Comparison of ENCODE assay signal across 1 cellular context in the genomic region with DNA sequence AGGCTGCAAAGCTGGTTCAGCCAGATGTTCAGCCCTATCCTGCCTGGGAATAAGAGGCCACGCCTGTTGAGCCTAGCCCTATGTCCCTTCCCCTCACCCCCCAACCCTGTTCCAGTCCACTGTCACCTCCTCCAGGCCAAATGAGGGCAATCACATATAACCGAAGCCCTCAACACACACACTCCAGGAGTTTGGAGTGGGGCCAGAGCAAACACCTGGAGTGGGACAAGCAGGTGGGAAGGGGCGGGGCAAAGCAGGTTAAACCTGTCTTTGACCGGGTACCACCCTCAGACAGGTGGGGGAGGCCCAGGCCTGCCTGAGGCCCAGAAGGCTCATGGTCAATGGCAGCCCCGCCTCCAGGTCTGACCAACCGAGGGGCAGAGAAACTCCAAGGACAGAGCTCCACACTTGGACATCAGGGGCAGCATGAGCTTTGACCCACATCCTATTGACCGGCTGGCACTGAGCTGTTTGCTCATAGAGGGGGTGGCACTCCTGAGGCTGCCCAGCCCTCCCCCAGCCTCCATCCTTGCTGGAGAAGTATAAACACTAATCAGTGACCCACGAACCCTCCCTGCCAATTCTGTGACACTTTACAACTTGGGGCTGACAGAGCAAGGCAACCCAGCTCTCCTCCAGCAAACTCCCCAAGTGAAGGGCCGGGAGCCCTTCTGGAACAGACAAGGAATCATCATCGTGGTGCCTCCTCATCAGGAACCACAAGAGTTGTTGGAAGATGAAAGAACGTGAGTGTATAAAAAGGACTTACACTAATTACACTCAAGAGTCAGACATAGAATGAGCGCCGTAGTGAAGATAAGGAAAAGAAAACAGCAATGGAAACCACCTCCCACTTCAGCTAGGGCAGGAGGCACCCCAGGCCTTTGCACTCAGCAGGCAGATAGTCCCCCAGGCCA.
A peak's percentile ranks its signal among the peaks of the same experiment; 100 is the strongest.
TF ChIP-seq lines count a peak whose summit lies in the region.

No MANE protein-coding gene starts in this region.

TF ChIP-seq in HepG2, 621 proteins besides CTCF, POLR2A, EP300 and RAD21 (continued from another document and continues in another):
- peak; percentile 98 for TF ChIP-seq RXRA (CRISPR knock-in tag; IDR thresholded peaks at IDR 0.05)
- peak; percentile 40; the same call in 1 of the 2 replicates for TF ChIP-seq GZF1 (CRISPR knock-in tag; IDR thresholded peaks at IDR 0.05)
- TF ChIP-seq EED (CRISPR knock-in tag; IDR thresholded peaks at IDR 0.05) = no peak; the same call in 1 of the 2 replicates
- no peak for TF ChIP-seq ZNF569 (CRISPR knock-in tag; IDR thresholded peaks at IDR 0.05; ENCODE audit: borderline replicate concordance)
- no peak for TF ChIP-seq ZSCAN12 (CRISPR knock-in tag; IDR thresholded peaks at IDR 0.05)
- no peak for TF ChIP-seq RFX1 (IDR thresholded peaks at IDR 0.05)
- 0 out of 2 replicates have a peak, but pooled peaks have one; percentile 10 for TF ChIP-seq MEF2D (CRISPR knock-in tag; IDR thresholded peaks at IDR 0.05)
- TF ChIP-seq YY1 (IDR thresholded peaks at IDR 0.05; ENCODE audit: insufficient read depth, insufficient replicate concordance, low read depth, low read length) = peak; percentile 57
- TF ChIP-seq, protein P1, sequence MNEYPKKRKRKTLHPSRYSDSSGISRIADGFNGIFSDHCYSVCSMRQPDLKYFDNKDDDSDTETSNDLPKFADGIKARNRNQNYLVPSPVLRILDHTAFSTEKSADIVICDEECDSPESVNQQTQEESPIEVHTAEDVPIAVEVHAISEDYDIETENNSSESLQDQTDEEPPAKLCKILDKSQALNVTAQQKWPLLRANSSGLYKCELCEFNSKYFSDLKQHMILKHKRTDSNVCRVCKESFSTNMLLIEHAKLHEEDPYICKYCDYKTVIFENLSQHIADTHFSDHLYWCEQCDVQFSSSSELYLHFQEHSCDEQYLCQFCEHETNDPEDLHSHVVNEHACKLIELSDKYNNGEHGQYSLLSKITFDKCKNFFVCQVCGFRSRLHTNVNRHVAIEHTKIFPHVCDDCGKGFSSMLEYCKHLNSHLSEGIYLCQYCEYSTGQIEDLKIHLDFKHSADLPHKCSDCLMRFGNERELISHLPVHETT (CRISPR knock-in tag; conservative IDR thresholded peaks at IDR 0.05) = no peak
- TF ChIP-seq, protein P2, sequence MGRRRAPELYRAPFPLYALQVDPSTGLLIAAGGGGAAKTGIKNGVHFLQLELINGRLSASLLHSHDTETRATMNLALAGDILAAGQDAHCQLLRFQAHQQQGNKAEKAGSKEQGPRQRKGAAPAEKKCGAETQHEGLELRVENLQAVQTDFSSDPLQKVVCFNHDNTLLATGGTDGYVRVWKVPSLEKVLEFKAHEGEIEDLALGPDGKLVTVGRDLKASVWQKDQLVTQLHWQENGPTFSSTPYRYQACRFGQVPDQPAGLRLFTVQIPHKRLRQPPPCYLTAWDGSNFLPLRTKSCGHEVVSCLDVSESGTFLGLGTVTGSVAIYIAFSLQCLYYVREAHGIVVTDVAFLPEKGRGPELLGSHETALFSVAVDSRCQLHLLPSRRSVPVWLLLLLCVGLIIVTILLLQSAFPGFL (CRISPR knock-in tag; IDR thresholded peaks at IDR 0.05) = no peak
- TF ChIP-seq HNF4G (IDR thresholded peaks at IDR 0.05; ENCODE audit: borderline replicate concordance, low read depth, low read length) = peak; percentile 54; the same call in 1 of the 2 replicates
- no peak for TF ChIP-seq HNF4G (CRISPR knock-in tag; IDR thresholded peaks at IDR 0.05; ENCODE audit: borderline replicate concordance, low read depth)
- TF ChIP-seq FOSL2 (CRISPR knock-in tag; IDR thresholded peaks at IDR 0.05) = peak; percentile 60
- TF ChIP-seq, protein P3, sequence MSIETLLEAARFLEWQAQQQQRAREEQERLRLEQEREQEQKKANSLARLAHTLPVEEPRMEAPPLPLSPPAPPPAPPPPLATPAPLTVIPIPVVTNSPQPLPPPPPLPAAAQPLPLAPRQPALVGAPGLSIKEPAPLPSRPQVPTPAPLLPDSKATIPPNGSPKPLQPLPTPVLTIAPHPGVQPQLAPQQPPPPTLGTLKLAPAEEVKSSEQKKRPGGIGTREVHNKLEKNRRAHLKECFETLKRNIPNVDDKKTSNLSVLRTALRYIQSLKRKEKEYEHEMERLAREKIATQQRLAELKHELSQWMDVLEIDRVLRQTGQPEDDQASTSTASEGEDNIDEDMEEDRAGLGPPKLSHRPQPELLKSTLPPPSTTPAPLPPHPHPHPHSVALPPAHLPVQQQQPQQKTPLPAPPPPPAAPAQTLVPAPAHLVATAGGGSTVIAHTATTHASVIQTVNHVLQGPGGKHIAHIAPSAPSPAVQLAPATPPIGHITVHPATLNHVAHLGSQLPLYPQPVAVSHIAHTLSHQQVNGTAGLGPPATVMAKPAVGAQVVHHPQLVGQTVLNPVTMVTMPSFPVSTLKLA (IDR thresholded peaks at IDR 0.05) = 0 out of 2 replicates have a peak, but pooled peaks have one; percentile 2
- TF ChIP-seq HOXA5 (CRISPR knock-in tag; IDR thresholded peaks at IDR 0.05) = no peak
- TF ChIP-seq ZNF34 (CRISPR knock-in tag; IDR thresholded peaks at IDR 0.05; ENCODE audit: borderline replicate concordance) = no peak
- TF ChIP-seq, protein P4, sequence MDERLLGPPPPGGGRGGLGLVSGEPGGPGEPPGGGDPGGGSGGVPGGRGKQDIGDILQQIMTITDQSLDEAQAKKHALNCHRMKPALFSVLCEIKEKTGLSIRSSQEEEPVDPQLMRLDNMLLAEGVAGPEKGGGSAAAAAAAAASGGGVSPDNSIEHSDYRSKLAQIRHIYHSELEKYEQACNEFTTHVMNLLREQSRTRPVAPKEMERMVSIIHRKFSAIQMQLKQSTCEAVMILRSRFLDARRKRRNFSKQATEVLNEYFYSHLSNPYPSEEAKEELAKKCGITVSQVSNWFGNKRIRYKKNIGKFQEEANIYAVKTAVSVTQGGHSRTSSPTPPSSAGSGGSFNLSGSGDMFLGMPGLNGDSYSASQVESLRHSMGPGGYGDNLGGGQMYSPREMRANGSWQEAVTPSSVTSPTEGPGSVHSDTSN (CRISPR knock-in tag; IDR thresholded peaks at IDR 0.05) = 0 out of 2 replicates have a peak, but pooled peaks have one; percentile 17
- no peak for TF ChIP-seq JUNB (CRISPR knock-in tag; IDR thresholded peaks at IDR 0.05; ENCODE audit: borderline replicate concordance)
- TF ChIP-seq, protein P5, sequence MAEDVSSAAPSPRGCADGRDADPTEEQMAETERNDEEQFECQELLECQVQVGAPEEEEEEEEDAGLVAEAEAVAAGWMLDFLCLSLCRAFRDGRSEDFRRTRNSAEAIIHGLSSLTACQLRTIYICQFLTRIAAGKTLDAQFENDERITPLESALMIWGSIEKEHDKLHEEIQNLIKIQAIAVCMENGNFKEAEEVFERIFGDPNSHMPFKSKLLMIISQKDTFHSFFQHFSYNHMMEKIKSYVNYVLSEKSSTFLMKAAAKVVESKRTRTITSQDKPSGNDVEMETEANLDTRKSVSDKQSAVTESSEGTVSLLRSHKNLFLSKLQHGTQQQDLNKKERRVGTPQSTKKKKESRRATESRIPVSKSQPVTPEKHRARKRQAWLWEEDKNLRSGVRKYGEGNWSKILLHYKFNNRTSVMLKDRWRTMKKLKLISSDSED (CRISPR knock-in tag; IDR thresholded peaks at IDR 0.05) = no peak
- no peak for TF ChIP-seq ZNF30 (CRISPR knock-in tag; IDR thresholded peaks at IDR 0.05)
- no peak for TF ChIP-seq NFE2 (CRISPR knock-in tag; IDR thresholded peaks at IDR 0.05)
- TF ChIP-seq CEBPG (CRISPR knock-in tag; IDR thresholded peaks at IDR 0.05) = peak; percentile 21; the same call in 1 of the 2 replicates
- peak; percentile 17; the same call in 1 of the 2 replicates for TF ChIP-seq ZNF543 (CRISPR knock-in tag; IDR thresholded peaks at IDR 0.05)
- no peak for TF ChIP-seq HNRNPK (IDR thresholded peaks at IDR 0.05; ENCODE audit: low read depth, low read length, poor library complexity, severe bottlenecking)
- 0 out of 2 replicates have a peak, but pooled peaks have one; percentile 41 for TF ChIP-seq ZNF546 (CRISPR knock-in tag; conservative IDR thresholded peaks at IDR 0.05)
- TF ChIP-seq ZBTB7A (CRISPR knock-in tag; IDR thresholded peaks at IDR 0.05) = peak; percentile 91
- 0 out of 2 replicates have a peak, but pooled peaks have one; percentile 31 for TF ChIP-seq ZMYM2 (CRISPR knock-in tag; IDR thresholded peaks at IDR 0.05)
- TF ChIP-seq NR2F2 (IDR thresholded peaks at IDR 0.05; ENCODE audit: borderline replicate concordance, low read depth) = 0 out of 2 replicates have a peak, but pooled peaks have one; percentile 65
- 0 out of 2 replicates have a peak, but pooled peaks have one; percentile 25 for TF ChIP-seq KDM5B (CRISPR knock-in tag; IDR thresholded peaks at IDR 0.05; ENCODE audit: borderline replicate concordance)
- peak; percentile 49; the same call in 1 of the 3 replicates for TF ChIP-seq MXI1 (IDR thresholded peaks at IDR 0.05; ENCODE audit: borderline replicate concordance, low read depth, low read length)
- TF ChIP-seq RARA (CRISPR knock-in tag; IDR thresholded peaks at IDR 0.05) = peak; percentile 96
- TF ChIP-seq MEIS1 (CRISPR knock-in tag; IDR thresholded peaks at IDR 0.05; ENCODE audit: borderline replicate concordance) = peak; percentile 69; the same call in 1 of the 2 replicates
- no peak for TF ChIP-seq HOXA9 (CRISPR knock-in tag; IDR thresholded peaks at IDR 0.05; ENCODE audit: borderline replicate concordance)
- 0 out of 2 replicates have a peak, but pooled peaks have one; percentile 73 for TF ChIP-seq DNMT1 (CRISPR knock-in tag; IDR thresholded peaks at IDR 0.05)
- no peak for TF ChIP-seq ZNF773 (CRISPR knock-in tag; IDR thresholded peaks at IDR 0.05; ENCODE audit: borderline replicate concordance)
- TF ChIP-seq, protein P6, sequence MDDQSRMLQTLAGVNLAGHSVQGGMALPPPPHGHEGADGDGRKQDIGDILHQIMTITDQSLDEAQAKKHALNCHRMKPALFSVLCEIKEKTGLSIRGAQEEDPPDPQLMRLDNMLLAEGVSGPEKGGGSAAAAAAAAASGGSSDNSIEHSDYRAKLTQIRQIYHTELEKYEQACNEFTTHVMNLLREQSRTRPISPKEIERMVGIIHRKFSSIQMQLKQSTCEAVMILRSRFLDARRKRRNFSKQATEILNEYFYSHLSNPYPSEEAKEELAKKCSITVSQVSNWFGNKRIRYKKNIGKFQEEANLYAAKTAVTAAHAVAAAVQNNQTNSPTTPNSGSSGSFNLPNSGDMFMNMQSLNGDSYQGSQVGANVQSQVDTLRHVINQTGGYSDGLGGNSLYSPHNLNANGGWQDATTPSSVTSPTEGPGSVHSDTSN (CRISPR knock-in tag; IDR thresholded peaks at IDR 0.05; ENCODE audit: borderline replicate concordance) = no peak
- peak; percentile 64 for TF ChIP-seq AGO2 (optimal IDR thresholded peaks at IDR 0.05; ENCODE audit: low read depth, low read length)
- TF ChIP-seq ETV6 (CRISPR knock-in tag; conservative IDR thresholded peaks at IDR 0.05) = 0 out of 2 replicates have a peak, but pooled peaks have one; percentile 24
- peak; percentile 80; the same call in 1 of the 2 replicates for TF ChIP-seq HES4 (CRISPR knock-in tag; IDR thresholded peaks at IDR 0.05; ENCODE audit: borderline replicate concordance)
- TF ChIP-seq, protein P7, sequence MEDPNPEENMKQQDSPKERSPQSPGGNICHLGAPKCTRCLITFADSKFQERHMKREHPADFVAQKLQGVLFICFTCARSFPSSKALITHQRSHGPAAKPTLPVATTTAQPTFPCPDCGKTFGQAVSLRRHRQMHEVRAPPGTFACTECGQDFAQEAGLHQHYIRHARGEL (CRISPR knock-in tag; IDR thresholded peaks at IDR 0.05) = 0 out of 2 replicates have a peak, but pooled peaks have one; percentile 21
- TF ChIP-seq, protein P8, sequence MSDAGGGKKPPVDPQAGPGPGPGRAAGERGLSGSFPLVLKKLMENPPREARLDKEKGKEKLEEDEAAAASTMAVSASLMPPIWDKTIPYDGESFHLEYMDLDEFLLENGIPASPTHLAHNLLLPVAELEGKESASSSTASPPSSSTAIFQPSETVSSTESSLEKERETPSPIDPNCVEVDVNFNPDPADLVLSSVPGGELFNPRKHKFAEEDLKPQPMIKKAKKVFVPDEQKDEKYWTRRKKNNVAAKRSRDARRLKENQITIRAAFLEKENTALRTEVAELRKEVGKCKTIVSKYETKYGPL (CRISPR knock-in tag; IDR thresholded peaks at IDR 0.05) = no peak
- TF ChIP-seq ZKSCAN1 (IDR thresholded peaks at IDR 0.05; ENCODE audit: low read length) = no peak
- TF ChIP-seq, protein P9, sequence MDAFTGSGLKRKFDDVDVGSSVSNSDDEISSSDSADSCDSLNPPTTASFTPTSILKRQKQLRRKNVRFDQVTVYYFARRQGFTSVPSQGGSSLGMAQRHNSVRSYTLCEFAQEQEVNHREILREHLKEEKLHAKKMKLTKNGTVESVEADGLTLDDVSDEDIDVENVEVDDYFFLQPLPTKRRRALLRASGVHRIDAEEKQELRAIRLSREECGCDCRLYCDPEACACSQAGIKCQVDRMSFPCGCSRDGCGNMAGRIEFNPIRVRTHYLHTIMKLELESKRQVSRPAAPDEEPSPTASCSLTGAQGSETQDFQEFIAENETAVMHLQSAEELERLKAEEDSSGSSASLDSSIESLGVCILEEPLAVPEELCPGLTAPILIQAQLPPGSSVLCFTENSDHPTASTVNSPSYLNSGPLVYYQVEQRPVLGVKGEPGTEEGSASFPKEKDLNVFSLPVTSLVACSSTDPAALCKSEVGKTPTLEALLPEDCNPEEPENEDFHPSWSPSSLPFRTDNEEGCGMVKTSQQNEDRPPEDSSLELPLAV (CRISPR knock-in tag; conservative IDR thresholded peaks at IDR 0.05; ENCODE audit: low read depth) = no peak
- TF ChIP-seq SOX6 (IDR thresholded peaks at IDR 0.05) = no peak
- peak; percentile 64; the same call in 1 of the 2 replicates for TF ChIP-seq SOX6 (CRISPR knock-in tag; IDR thresholded peaks at IDR 0.05)
- peak; percentile 85 for TF ChIP-seq HDAC1 (CRISPR knock-in tag; IDR thresholded peaks at IDR 0.05)
- no peak; the same call in 1 of the 2 replicates for TF ChIP-seq ZBTB8A (CRISPR knock-in tag; IDR thresholded peaks at IDR 0.05; ENCODE audit: borderline replicate concordance, low read depth)
- peak; percentile 39 for TF ChIP-seq JARID2 (CRISPR knock-in tag; IDR thresholded peaks at IDR 0.05; ENCODE audit: insufficient replicate concordance)
- TF ChIP-seq, protein P10, sequence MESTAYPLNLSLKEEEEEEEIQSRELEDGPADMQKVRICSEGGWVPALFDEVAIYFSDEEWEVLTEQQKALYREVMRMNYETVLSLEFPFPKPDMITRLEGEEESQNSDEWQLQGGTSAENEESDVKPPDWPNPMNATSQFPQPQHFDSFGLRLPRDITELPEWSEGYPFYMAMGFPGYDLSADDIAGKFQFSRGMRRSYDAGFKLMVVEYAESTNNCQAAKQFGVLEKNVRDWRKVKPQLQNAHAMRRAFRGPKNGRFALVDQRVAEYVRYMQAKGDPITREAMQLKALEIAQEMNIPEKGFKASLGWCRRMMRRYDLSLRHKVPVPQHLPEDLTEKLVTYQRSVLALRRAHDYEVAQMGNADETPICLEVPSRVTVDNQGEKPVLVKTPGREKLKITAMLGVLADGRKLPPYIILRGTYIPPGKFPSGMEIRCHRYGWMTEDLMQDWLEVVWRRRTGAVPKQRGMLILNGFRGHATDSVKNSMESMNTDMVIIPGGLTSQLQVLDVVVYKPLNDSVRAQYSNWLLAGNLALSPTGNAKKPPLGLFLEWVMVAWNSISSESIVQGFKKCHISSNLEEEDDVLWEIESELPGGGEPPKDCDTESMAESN (CRISPR knock-in tag; conservative IDR thresholded peaks at IDR 0.05) = peak; percentile 82
- no peak for TF ChIP-seq ZBTB1 (CRISPR knock-in tag; IDR thresholded peaks at IDR 0.05; ENCODE audit: borderline replicate concordance)
